In genomic region chr2:10258326-10258725, GRCh38 we compare ENCODE assay signal across 24 cellular contexts.
"Had no signal": no experiment of that assay in that cellular context is flagged by ENCODE, and none has a peak within 500 bp of the region (broad histone marks: within the 10 kb centered on the region; RNA-seq: fewer than 3 reads in every experiment).

No MANE protein-coding gene starts in this region.

- H3K4me1 Mint-ChIP-seq: activated B cell treated with CpG ODN at 0.5 μM for 24 hours had no signal

- H3K36me3 ChIP-seq: colonic mucosa, lower lobe of right lung, pancreas, thoracic aorta, uterus had no signal

- H3K9me3 ChIP-seq: colonic mucosa, lower lobe of right lung, pancreas, thoracic aorta, uterus had no signal

- H3K79me2 ChIP-seq: hepatocyte had no signal

- ATAC-seq: activated CD8-positive, alpha-beta memory T cell treated with anti-CD3 and anti-CD28 coated beads, Interleukin-2, amount 10 ng/mL, durations not matched to agents 7 days and 5 days; activated CD8-positive, alpha-beta T cell treated with anti-CD3 and anti-CD28 coated beads, Interleukin-2, amount 10 ng/mL, durations not matched to agents 7 days and 5 days; activated naive CD4-positive, alpha-beta T cell treated with anti-CD3 and anti-CD28 coated beads, Interleukin-2, amount 50 U/mL, for 72 hours; lower lobe of right lung; pancreas; right cardiac atrium had no signal

- H3K27ac ChIP-seq: colonic mucosa, hepatocyte, lower lobe of right lung, pancreas, thoracic aorta, uterus had no signal

- H3K36me3 Mint-ChIP-seq: activated CD8-positive, alpha-beta memory T cell treated with anti-CD3 and anti-CD28 coated beads, Interleukin-2, amount 10 ng/mL, durations not matched to agents 7 days and 5 days; activated naive CD4-positive, alpha-beta T cell treated with anti-CD3 and anti-CD28 coated beads, Interleukin-2, amount 50 U/mL, for 72 hours had no signal

- H3K27me3 Mint-ChIP-seq: stimulated activated naive CD8-positive, alpha-beta T cell treated with anti-CD3 and anti-CD28 coated beads, Interleukin-15, Interleukin-2, amounts not matched to agents 100 ng/mL and 50 ng/mL, for 24 hours had no signal

- H2AFZ ChIP-seq: hepatocyte had no signal

- H3K4me3 ChIP-seq: colonic mucosa, hepatocyte, lower lobe of right lung, pancreas, thoracic aorta, uterus had no signal

- H3K9me3 Mint-ChIP-seq: activated B cell treated with CpG ODN at 0.5 μM for 24 hours; activated naive CD4-positive, alpha-beta T cell treated with anti-CD3 and anti-CD28 coated beads, Interleukin-2, amount 50 U/mL, for 72 hours; stimulated activated naive CD8-positive, alpha-beta T cell treated with anti-CD3 and anti-CD28 coated beads, Interleukin-15, Interleukin-2, amounts not matched to agents 100 ng/mL and 50 ng/mL, for 24 hours had no signal

- FAIRE-seq: bronchial epithelial cell, frontal cortex, keratinocyte, pancreas had no signal

- DNase-seq: activated B cell treated with CpG ODN at 0.5 μM for 24 hours; activated CD4-positive, alpha-beta T cell treated with anti-CD3 and anti-CD28 coated beads, Interleukin-2, amount 50 U/mL, for 1 hour; activated CD8-positive, alpha-beta memory T cell treated with anti-CD3 and anti-CD28 coated beads, Interleukin-2, amount 10 ng/mL, durations not matched to agents 7 days and 5 days; activated CD8-positive, alpha-beta T cell treated with anti-CD3 and anti-CD28 coated beads, Interleukin-2, amount 10 ng/mL, durations not matched to agents 7 days and 5 days; activated naive CD4-positive, alpha-beta T cell; activated T-cell treated with anti-CD3 and anti-CD28 coated beads, Interleukin-2, amount 50 U/mL, for 48 hours; colonic mucosa; effector CD8-positive, alpha-beta T cell; mesendoderm; nucleus accumbens; right cardiac atrium; stimulated activated CD4-positive, alpha-beta T cell treated with anti-CD3 and anti-CD28 coated beads, Interleukin-12 subunit alpha, Interleukin-12 subunit beta, amount 100 ng/mL, for 4 hours; stimulated activated CD4-positive, alpha-beta T cell treated with anti-CD3 and anti-CD28 coated beads, Interleukin-4, amount 100 ng/mL, for 1 hour; trophoblast cell; uterus had no signal

- H3K4me2 ChIP-seq: hepatocyte had no signal

- H3K27ac Mint-ChIP-seq: activated B cell treated with CpG ODN at 0.5 μM for 24 hours; activated CD8-positive, alpha-beta memory T cell treated with anti-CD3 and anti-CD28 coated beads, Interleukin-2, amount 10 ng/mL, durations not matched to agents 7 days and 5 days; activated CD8-positive, alpha-beta T cell treated with anti-CD3 and anti-CD28 coated beads, Interleukin-2, amount 10 ng/mL, durations not matched to agents 7 days and 5 days; stimulated activated naive CD8-positive, alpha-beta T cell treated with anti-CD3 and anti-CD28 coated beads, Interleukin-15, Interleukin-2, amounts not matched to agents 100 ng/mL and 50 ng/mL, for 24 hours had no signal

- H3K27me3 ChIP-seq: colonic mucosa, hepatocyte, pancreas, uterus had no signal

- H3K4me1 ChIP-seq: colonic mucosa, pancreas, uterus had no signal

- H3K4me3 Mint-ChIP-seq: activated B cell treated with CpG ODN at 0.5 μM for 24 hours; activated CD8-positive, alpha-beta memory T cell treated with anti-CD3 and anti-CD28 coated beads, Interleukin-2, amount 10 ng/mL, durations not matched to agents 7 days and 5 days; activated CD8-positive, alpha-beta T cell treated with anti-CD3 and anti-CD28 coated beads, Interleukin-2, amount 10 ng/mL, durations not matched to agents 7 days and 5 days; stimulated activated naive CD8-positive, alpha-beta T cell treated with anti-CD3 and anti-CD28 coated beads, Interleukin-15, Interleukin-2, amounts not matched to agents 100 ng/mL and 50 ng/mL, for 24 hours had no signal
